8 cellular contexts compared by ENCODE assay signal in the genomic region with DNA sequence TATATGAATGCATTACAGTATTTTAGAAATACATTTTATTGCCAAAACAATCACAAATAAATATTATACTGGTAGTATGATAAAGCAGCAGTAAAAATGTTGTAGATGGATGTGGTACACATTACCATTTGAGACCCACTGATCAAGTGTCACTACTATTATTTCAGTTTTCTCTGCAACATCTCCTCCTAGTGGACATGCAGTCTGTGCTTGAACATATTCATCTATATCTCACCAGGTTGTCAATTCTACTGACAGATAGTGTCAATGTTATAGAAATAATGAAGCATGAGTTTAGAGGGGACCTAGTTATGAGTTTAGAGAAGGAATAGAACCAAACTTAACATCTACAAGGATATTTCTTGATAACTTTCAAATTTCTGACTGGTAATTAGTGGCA. TPM values are rescaled to one million over a fixed set of nuclear protein-coding genes. Genes with fewer than 3 reads are reported as not detected.
A peak's percentile ranks its signal among the peaks of the same experiment; 100 is the strongest.
DNase-seq lines count a peak whose midpoint lies in the region; ATAC-seq, FAIRE-seq and TF ChIP-seq lines count a peak whose summit lies in the region.

No MANE protein-coding gene starts in this region.

- no peaks in the 10 kb centered on the region for H3K27me3 Mint-ChIP-seq in activated naive CD4-positive, alpha-beta T cell treated with anti-CD3 and anti-CD28 coated beads for 36 hours (ENCODE audit: low read depth)
- no peaks in the 10 kb centered on the region for H3K27me3 Mint-ChIP-seq in naive thymus-derived CD4-positive, alpha-beta T cell

- peaks cover 9% of the 10 kb centered on the region for H3K36me3 ChIP-seq in RWPE2 (ENCODE audit: low read depth)
- no peaks in the 10 kb centered on the region for H3K36me3 ChIP-seq in naive thymus-derived CD4-positive, alpha-beta T cell (ENCODE audit: control insufficient read depth in 2 of 3, insufficient read depth in 3 of 3, low read length in 3 of 3)

- ATAC-seq in RWPE2 (ENCODE audit: low read depth) = no peak
- no peak for ATAC-seq in naive thymus-derived CD4-positive, alpha-beta T cell

- H3K4me3 ChIP-seq in AG10803 (ENCODE audit: low read length) (no peak overlapping the region), RWPE2 (ENCODE audit: severe bottlenecking) (no peak overlapping the region)
- H3K4me3 ChIP-seq in naive thymus-derived CD4-positive, alpha-beta T cell (ENCODE audit: low read length) = no peak overlapping the region

- intact Hi-C loops in activated naive CD4-positive, alpha-beta T cell treated with anti-CD3 and anti-CD28 coated beads for 36 hours (cut with micrococcal nuclease) = no loop called here
- intact Hi-C loops in naive thymus-derived CD4-positive, alpha-beta T cell (cut with micrococcal nuclease) = loop anchor here in 1 of 2 donors (1.0 kb wide), 1 partner anchor 206 kb away; no protein-coding TSS in a partner anchor

- H3K36me3 Mint-ChIP-seq in activated naive CD4-positive, alpha-beta T cell treated with anti-CD3 and anti-CD28 coated beads for 36 hours (ENCODE audit: low read depth) = peaks cover 38% of the 10 kb centered on the region
- H3K36me3 Mint-ChIP-seq in naive thymus-derived CD4-positive, alpha-beta T cell = peaks cover 9 to 37% (median 30%) of the 10 kb centered on the region in 5 donors

- H3K9me3 ChIP-seq in RWPE2 (ENCODE audit: severe bottlenecking) = peaks cover 4% of the 10 kb centered on the region
- H3K9me3 ChIP-seq in naive thymus-derived CD4-positive, alpha-beta T cell (ENCODE audit: control insufficient read depth in 2 of 3, low read length in 3 of 3) = no peaks in the 10 kb centered on the region

- no peaks in the 10 kb centered on the region for H3K4me1 ChIP-seq in RWPE2 (ENCODE audit: insufficient read depth, poor library complexity, severe bottlenecking)
- no peaks in the 10 kb centered on the region for H3K4me1 ChIP-seq in naive thymus-derived CD4-positive, alpha-beta T cell (ENCODE audit: control insufficient read depth in 2 of 2, insufficient read depth in 2 of 2, low read length in 2 of 2)

- no peak; the same call in 1 of the 2 replicates for TF ChIP-seq CTCF in AG10803 (conservative IDR thresholded peaks at IDR 0.05; ENCODE audit: low read length)
- TF ChIP-seq CTCF in RWPE2 (IDR thresholded peaks at IDR 0.05; ENCODE audit: poor library complexity, severe bottlenecking) = peak; percentile 70

- no peak overlapping the region for H3K27ac ChIP-seq in RWPE2 (ENCODE audit: poor library complexity, severe bottlenecking)
- no peak overlapping the region for H3K27ac ChIP-seq in naive thymus-derived CD4-positive, alpha-beta T cell (ENCODE audit: low read depth, low read length)

- DNase-seq in AG10803 (ENCODE audit: low read depth) (peak; percentile 1), GM19239 (ENCODE audit: insufficient read length, low spot score) (peak; percentile 17), RWPE2 (ENCODE audit: low spot score) (no peak), hepatic stellate cell (ENCODE audit: low spot score) (peak; percentile 9)
- DNase-seq in activated naive CD4-positive, alpha-beta T cell treated with anti-CD3 and anti-CD28 coated beads for 36 hours = no peak
- DNase-seq in activated effector memory CD4-positive, alpha-beta T cell treated with anti-CD3 and anti-CD28 coated beads, Interleukin-2, amount 50 U/mL, for 16 hours = no peak
- DNase-seq in activated CD4-positive, alpha-beta T cell treated with anti-CD3 and anti-CD28 coated beads, Interleukin-2, amount 50 U/mL, for 1 hour = no peak
- DNase-seq in naive thymus-derived CD4-positive, alpha-beta T cell = no peak

- CTCF ChIA-PET in activated naive CD4-positive, alpha-beta T cell treated with anti-CD3 and anti-CD28 coated beads for 36 hours (lab: Charles Lee) = no interaction called here
- CTCF ChIA-PET in naive thymus-derived CD4-positive, alpha-beta T cell (lab: Charles Lee) = no interaction called here

- no peak overlapping the region for H3K4me3 Mint-ChIP-seq in activated naive CD4-positive, alpha-beta T cell treated with anti-CD3 and anti-CD28 coated beads for 36 hours
- no peak overlapping the region for H3K4me3 Mint-ChIP-seq in naive thymus-derived CD4-positive, alpha-beta T cell

- no peaks in the 10 kb centered on the region for H3K4me1 Mint-ChIP-seq in activated naive CD4-positive, alpha-beta T cell treated with anti-CD3 and anti-CD28 coated beads for 36 hours (ENCODE audit: low read depth)
- no peaks in the 10 kb centered on the region for H3K4me1 Mint-ChIP-seq in naive thymus-derived CD4-positive, alpha-beta T cell

- peaks cover 18% of the 10 kb centered on the region for H3K9me3 Mint-ChIP-seq in activated naive CD4-positive, alpha-beta T cell treated with anti-CD3 and anti-CD28 coated beads for 36 hours
- peaks cover 5 to 34% (median 12%) of the 10 kb centered on the region in 11 donors for H3K9me3 Mint-ChIP-seq in naive thymus-derived CD4-positive, alpha-beta T cell

- H3K27ac Mint-ChIP-seq in activated naive CD4-positive, alpha-beta T cell treated with anti-CD3 and anti-CD28 coated beads for 36 hours = no peak overlapping the region
- H3K27ac Mint-ChIP-seq in naive thymus-derived CD4-positive, alpha-beta T cell = no peak overlapping the region

- no peak for FAIRE-seq in GM19239 (lab: Jason Lieb, UNC)

- no peaks in the 10 kb centered on the region for H3K27me3 ChIP-seq in RWPE2 (ENCODE audit: insufficient read depth, poor library complexity, severe bottlenecking)
- no peaks in the 10 kb centered on the region for H3K27me3 ChIP-seq in naive thymus-derived CD4-positive, alpha-beta T cell (ENCODE audit: control insufficient read depth in 2 of 2, insufficient read depth in 2 of 2, low read length in 2 of 2)

- POLR2A ChIA-PET in naive thymus-derived CD4-positive, alpha-beta T cell (lab: Charles Lee) = no interaction called here

RNA-seq across cellular contexts. Expression of gene ELOVL7, which starts 39.2 kb away (rescaled TPM):
- total RNA-seq in activated naive CD4-positive, alpha-beta T cell treated with anti-CD3 and anti-CD28 coated beads for 36 hours = under 1 TPM; 0.30 to 0.31 TPM
- 1 to 10 TPM in 1 of 5 experiments, under 1 TPM in 2, not detected in 2; 0.29 to 2.2 (median 0.48) TPM for total RNA-seq in naive thymus-derived CD4-positive, alpha-beta T cell
- polyA plus RNA-seq in naive thymus-derived CD4-positive, alpha-beta T cell = not detected

Comparison
In these comparisons a context has a peak if more than half of its experiments do, and no peak if none do; other contexts are left out.
1. DNase-seq: peak in AG10803 (single experiment), GM19239 (single experiment) and hepatic stellate cell (single experiment); none in RWPE2 (single experiment), activated naive CD4-positive, alpha-beta T cell treated with anti-CD3 and anti-CD28 coated beads for 36 hours (single experiment), activated effector memory CD4-positive, alpha-beta T cell treated with anti-CD3 and anti-CD28 coated beads, Interleukin-2, amount 50 U/mL, for 16 hours (single experiment), activated CD4-positive, alpha-beta T cell treated with anti-CD3 and anti-CD28 coated beads, Interleukin-2, amount 50 U/mL, for 1 hour (single experiment) and naive thymus-derived CD4-positive, alpha-beta T cell (0 of 9).